In genomic region chr6:28205879-28206278, GRCh38 we compare ENCODE assay signal across 25 cellular contexts. TPM values are rescaled to one million over a fixed set of nuclear protein-coding genes. Genes with fewer than 3 reads are reported as not detected.
"Had no signal": no experiment of that assay in that cellular context is flagged by ENCODE, and none has a peak within 500 bp of the region (broad histone marks: within the 10 kb centered on the region; RNA-seq: fewer than 3 reads in every experiment).

No MANE protein-coding gene starts in this region.

- H3K4me2 ChIP-seq: SK-N-SH had no signal

- H3K9ac ChIP-seq: SK-N-SH had no signal

- H3K9me3 ChIP-seq: SJCRH30, SK-N-SH had no signal

- H3K9me2 ChIP-seq: SK-N-SH had no signal

- H3K4me3 ChIP-seq: cardiac muscle cell, SJCRH30 had no signal

- ATAC-seq: activated T-helper 17 cell treated with anti-CD3 and anti-CD28 coated beads, Interleukin-2, amount 50 U/mL, for 72 hours had no signal

- H3K36me3 ChIP-seq: brain microvascular endothelial cell, cardiac muscle cell, SJCRH30 had no signal

- DNase-seq: activated CD4-positive, alpha-beta memory T cell treated with anti-CD3 and anti-CD28 coated beads, Interleukin-2, amount 10 ng/mL, durations not matched to agents 7 days and 5 days; activated CD4-positive, alpha-beta T cell treated with anti-CD3 and anti-CD28 coated beads, Interleukin-2, amount 10 ng/mL, durations not matched to agents 7 days and 5 days; activated CD4-positive, CD25-positive, alpha-beta regulatory T cell; activated gamma-delta T cell; activated naive CD4-positive, alpha-beta T cell treated with anti-CD3 and anti-CD28 coated beads for 36 hours; activated T-cell treated with anti-CD3 and anti-CD28 coated beads for 4 hours; activated T-cell treated with anti-CD3 and anti-CD28 coated beads, Interleukin-2, amount 50 U/mL, for 48 hours; brain microvascular endothelial cell; Karpas-422; MV-4-11; NCI-H1092 treated with DMSO at 0.1 percent for 48 hours; NCI-H1417 treated with DMSO at 0.1 percent for 48 hours; NCI-H1694; NCI-H2029; NCI-H2107; NCI-H510A treated with DMSO at 0.1 percent for 48 hours; NCI-H69; SJCRH30; SK-N-SH; T-helper 9 cell had no signal

- H3K27me3 ChIP-seq: SJCRH30 had no signal

- H3K27ac Mint-ChIP-seq: activated CD4-positive, alpha-beta memory T cell treated with anti-CD3 and anti-CD28 coated beads, Interleukin-2, amount 10 ng/mL, durations not matched to agents 7 days and 5 days; activated CD4-positive, alpha-beta T cell treated with anti-CD3 and anti-CD28 coated beads, Interleukin-2, amount 10 ng/mL, durations not matched to agents 7 days and 5 days; activated naive CD4-positive, alpha-beta T cell treated with anti-CD3 and anti-CD28 coated beads for 36 hours; activated naive CD8-positive, alpha-beta T cell; activated T-helper 17 cell treated with anti-CD3 and anti-CD28 coated beads, Interleukin-2, amount 50 U/mL, for 72 hours; T-helper 1 cell treated with Interleukin-12 subunit alpha and Interleukin-12 subunit beta and Interleukin-4 antibody, amounts not matched to agents 30 μg/mL and 1 μg/mL, for 36 hours had no signal

- H3K4me3 Mint-ChIP-seq: activated CD4-positive, alpha-beta memory T cell treated with anti-CD3 and anti-CD28 coated beads, Interleukin-2, amount 10 ng/mL, durations not matched to agents 7 days and 5 days; activated CD4-positive, alpha-beta T cell treated with anti-CD3 and anti-CD28 coated beads, Interleukin-2, amount 10 ng/mL, durations not matched to agents 7 days and 5 days; activated naive CD4-positive, alpha-beta T cell treated with anti-CD3 and anti-CD28 coated beads for 36 hours; activated naive CD8-positive, alpha-beta T cell; activated T-helper 17 cell treated with anti-CD3 and anti-CD28 coated beads, Interleukin-2, amount 50 U/mL, for 72 hours; T-helper 1 cell treated with Interleukin-12 subunit alpha and Interleukin-12 subunit beta and Interleukin-4 antibody, amounts not matched to agents 30 μg/mL and 1 μg/mL, for 36 hours had no signal

- H3K27ac ChIP-seq: brain microvascular endothelial cell, cardiac muscle cell, SJCRH30 had no signal

- H3K9me3 Mint-ChIP-seq: activated T-helper 17 cell treated with anti-CD3 and anti-CD28 coated beads, Interleukin-2, amount 50 U/mL, for 72 hours had no signal

RNA-seq across cellular contexts. Expression of gene NKAPL, which starts 53.2 kb away (rescaled TPM):
- total RNA-seq: activated CD4-positive, alpha-beta memory T cell treated with anti-CD3 and anti-CD28 coated beads, Interleukin-2, amount 10 ng/mL, durations not matched to agents 7 days and 5 days; cardiac muscle cell; RPMI7951; SJCRH30 had no signal
- polyA plus RNA-seq: cardiac muscle cell, SK-N-SH had no signal
